Comparison of ENCODE assay signal across 8 cellular contexts in genomic region chr1:113812661-113813135, GRCh38. TPM values are rescaled to one million over a fixed set of nuclear protein-coding genes. Genes with fewer than 3 reads are reported as not detected.
A peak's percentile ranks its signal among the peaks of the same experiment; 100 is the strongest.
DNase-seq lines count a peak whose midpoint lies in the region; ATAC-seq and TF ChIP-seq lines count a peak whose summit lies in the region.

No MANE protein-coding gene starts in this region.

- no peak for TF ChIP-seq POLR2A in gastroesophageal sphincter (IDR thresholded peaks at IDR 0.05)

- DNase-seq in activated CD8-positive, alpha-beta memory T cell treated with anti-CD3 and anti-CD28 coated beads, Interleukin-2, amount 10 ng/mL, durations not matched to agents 7 days and 5 days = peak; percentile 49
- no peak for DNase-seq in activated CD8-positive, alpha-beta memory T cell treated with anti-CD3 and anti-CD28 coated beads for 24 hours
- peak; percentile 15 for DNase-seq in activated CD4-positive, alpha-beta T cell treated with anti-CD3 and anti-CD28 coated beads, Interleukin-2, amount 10 ng/mL, durations not matched to agents 7 days and 5 days
- no peak for DNase-seq in sciatic nerve (ENCODE audit: low spot score)
- no peak for DNase-seq in EL
- DNase-seq in omental fat pad (ENCODE audit: low spot score) = no peak

- no peaks in the 10 kb centered on the region for H3K9me3 Mint-ChIP-seq in activated CD8-positive, alpha-beta memory T cell treated with anti-CD3 and anti-CD28 coated beads, Interleukin-2, amount 10 ng/mL, durations not matched to agents 7 days and 5 days (ENCODE audit: low read depth)
- no peaks in the 10 kb centered on the region for H3K9me3 Mint-ChIP-seq in activated CD4-positive, alpha-beta T cell treated with anti-CD3 and anti-CD28 coated beads, Interleukin-2, amount 10 ng/mL, durations not matched to agents 7 days and 5 days

- H3K36me3 ChIP-seq in gastroesophageal sphincter = no peaks in the 10 kb centered on the region

- H3K4me3 Mint-ChIP-seq in activated CD8-positive, alpha-beta memory T cell treated with anti-CD3 and anti-CD28 coated beads, Interleukin-2, amount 10 ng/mL, durations not matched to agents 7 days and 5 days = peak overlapping the region; percentile 83
- peak overlapping the region; percentile 96 for H3K4me3 Mint-ChIP-seq in activated CD4-positive, alpha-beta T cell treated with anti-CD3 and anti-CD28 coated beads, Interleukin-2, amount 10 ng/mL, durations not matched to agents 7 days and 5 days

- POLR2A ChIA-PET in activated CD4-positive, alpha-beta T cell treated with anti-CD3 and anti-CD28 coated beads, Interleukin-2, amount 10 ng/mL, durations not matched to agents 7 days and 5 days (lab: Charles Lee) = interaction anchor here (0.7 to 1.0 kb wide), 4 partner anchors 50 to 281 kb away, joined by 3 to 7 read pairs (median 4); partner anchors contain the start of gene HIPK1

- H3K4me1 Mint-ChIP-seq in activated CD8-positive, alpha-beta memory T cell treated with anti-CD3 and anti-CD28 coated beads, Interleukin-2, amount 10 ng/mL, durations not matched to agents 7 days and 5 days = peaks cover 28% of the 10 kb centered on the region
- H3K4me1 Mint-ChIP-seq in activated CD4-positive, alpha-beta T cell treated with anti-CD3 and anti-CD28 coated beads, Interleukin-2, amount 10 ng/mL, durations not matched to agents 7 days and 5 days = peaks cover 31% of the 10 kb centered on the region

- no peaks in the 10 kb centered on the region for H3K27me3 ChIP-seq in gastroesophageal sphincter

- TF ChIP-seq EP300 in gastroesophageal sphincter (IDR thresholded peaks at IDR 0.05) = no peak

- peak overlapping the region; percentile 18 to 90 for H3K4me3 ChIP-seq in gastroesophageal sphincter

- intact Hi-C loops in sciatic nerve (cut with DNase I) = no loop called here

- CTCF ChIA-PET in activated CD8-positive, alpha-beta memory T cell treated with anti-CD3 and anti-CD28 coated beads, Interleukin-2, amount 10 ng/mL, durations not matched to agents 7 days and 5 days (lab: Charles Lee) = interaction anchor here (0.7 to 1.4 kb wide), 4 partner anchors 13 to 117 kb away, joined by 3 to 5 read pairs (median 5); partner anchors contain the start of gene HIPK1
- CTCF ChIA-PET in activated CD4-positive, alpha-beta T cell treated with anti-CD3 and anti-CD28 coated beads, Interleukin-2, amount 10 ng/mL, durations not matched to agents 7 days and 5 days (lab: Charles Lee) = interaction anchor here (0.6 to 1.6 kb wide), 7 partner anchors 12 to 761 kb away, joined by 3 to 6 read pairs (median 3); no protein-coding TSS in a partner anchor

- TF ChIP-seq CTCF in gastroesophageal sphincter (IDR thresholded peaks at IDR 0.05) (no peak), omental fat pad (IDR thresholded peaks at IDR 0.05) (no peak)

- H3K27ac Mint-ChIP-seq in activated CD8-positive, alpha-beta memory T cell treated with anti-CD3 and anti-CD28 coated beads, Interleukin-2, amount 10 ng/mL, durations not matched to agents 7 days and 5 days = peak overlapping the region; percentile 92
- H3K27ac Mint-ChIP-seq in activated CD4-positive, alpha-beta T cell treated with anti-CD3 and anti-CD28 coated beads, Interleukin-2, amount 10 ng/mL, durations not matched to agents 7 days and 5 days = peak overlapping the region; percentile 95

- peak overlapping the region; percentile 67 to 98 (median 94) for H3K27ac ChIP-seq in gastroesophageal sphincter

- no peak for ATAC-seq in activated CD8-positive, alpha-beta memory T cell treated with anti-CD3 and anti-CD28 coated beads, Interleukin-2, amount 10 ng/mL, durations not matched to agents 7 days and 5 days
- ATAC-seq in gastroesophageal sphincter (no peak), sciatic nerve (peak; percentile 33), omental fat pad (ENCODE audit: low FRiP score) (no peak), HG03097 (IDR thresholded peaks at IDR 0.05; ENCODE audit: low FRiP score, unreplicated experiment) (no peak)

- 21 to 22% methylated on average over 13 of the region's 13 CpGs for WGBS in gastroesophageal sphincter (ENCODE audit: low coverage in 1 of 2), 2 donors

- H3K9me3 ChIP-seq in gastroesophageal sphincter = no peaks in the 10 kb centered on the region

- no peaks in the 10 kb centered on the region for H3K27me3 Mint-ChIP-seq in activated CD8-positive, alpha-beta memory T cell treated with anti-CD3 and anti-CD28 coated beads, Interleukin-2, amount 10 ng/mL, durations not matched to agents 7 days and 5 days
- no peaks in the 10 kb centered on the region for H3K27me3 Mint-ChIP-seq in activated CD4-positive, alpha-beta T cell treated with anti-CD3 and anti-CD28 coated beads, Interleukin-2, amount 10 ng/mL, durations not matched to agents 7 days and 5 days

- peaks cover 0 to 31% (median 5%) of the 10 kb centered on the region in 3 donors for H3K4me1 ChIP-seq in gastroesophageal sphincter

- H3K36me3 Mint-ChIP-seq in activated CD8-positive, alpha-beta memory T cell treated with anti-CD3 and anti-CD28 coated beads, Interleukin-2, amount 10 ng/mL, durations not matched to agents 7 days and 5 days = peaks cover 34% of the 10 kb centered on the region
- H3K36me3 Mint-ChIP-seq in activated CD4-positive, alpha-beta T cell treated with anti-CD3 and anti-CD28 coated beads, Interleukin-2, amount 10 ng/mL, durations not matched to agents 7 days and 5 days (ENCODE audit: low read depth) = peaks cover 38% of the 10 kb centered on the region

RNA-seq across cellular contexts. Expression of gene RSBN1, which starts 0.4 kb away (rescaled TPM):
- total RNA-seq in activated CD8-positive, alpha-beta memory T cell treated with anti-CD3 and anti-CD28 coated beads, Interleukin-2, amount 10 ng/mL, durations not matched to agents 7 days and 5 days = 10 to 100 TPM; 23.7 to 24.9 TPM
- 10 to 100 TPM; 30.8 to 31.7 TPM for total RNA-seq in activated CD4-positive, alpha-beta T cell treated with anti-CD3 and anti-CD28 coated beads, Interleukin-2, amount 10 ng/mL, durations not matched to agents 7 days and 5 days
- total RNA-seq in gastroesophageal sphincter = 10 to 100 TPM; 20.2 to 25.4 (median 22.6) TPM
- total RNA-seq in sciatic nerve = 22.3 TPM
- 10 to 100 TPM; 13.3 to 24.6 (median 17.5) TPM for total RNA-seq in omental fat pad

RNA-seq across cellular contexts. Expression of gene PHTF1, which starts 53.4 kb away (rescaled TPM):
- 10 to 100 TPM; 27.8 to 30.4 TPM for total RNA-seq in activated CD8-positive, alpha-beta memory T cell treated with anti-CD3 and anti-CD28 coated beads, Interleukin-2, amount 10 ng/mL, durations not matched to agents 7 days and 5 days
- total RNA-seq in activated CD4-positive, alpha-beta T cell treated with anti-CD3 and anti-CD28 coated beads, Interleukin-2, amount 10 ng/mL, durations not matched to agents 7 days and 5 days = 10 to 100 TPM; 17.0 to 18.7 TPM
- total RNA-seq in gastroesophageal sphincter (10 to 100 TPM in 3 of 4 donors, 1 to 10 TPM in 1; 10.0 to 14.8 (median 11.1) TPM), sciatic nerve (12.3 TPM), omental fat pad (10 to 100 TPM; 20.5 to 35.6 (median 26.0) TPM)

RNA-seq across cellular contexts. Expression of gene PTPN22, which starts 58.8 kb away (rescaled TPM):
- 100 to 1,000 TPM; 112 to 133 TPM for total RNA-seq in activated CD8-positive, alpha-beta memory T cell treated with anti-CD3 and anti-CD28 coated beads, Interleukin-2, amount 10 ng/mL, durations not matched to agents 7 days and 5 days
- total RNA-seq in activated CD4-positive, alpha-beta T cell treated with anti-CD3 and anti-CD28 coated beads, Interleukin-2, amount 10 ng/mL, durations not matched to agents 7 days and 5 days = 10 to 100 TPM; 62.8 to 74.6 TPM
- total RNA-seq in gastroesophageal sphincter (1 to 10 TPM in 2 of 4 donors, under 1 TPM in 2; 0.27 to 1.4 (median 1.1) TPM), sciatic nerve (4.1 TPM), omental fat pad (1 to 10 TPM; 2.8 to 6.8 (median 3.2) TPM)

Comparison
In these comparisons a context has a peak if more than half of its experiments do, and no peak if none do; other contexts are left out.
1. DNase-seq: peak in activated CD8-positive, alpha-beta memory T cell treated with anti-CD3 and anti-CD28 coated beads, Interleukin-2, amount 10 ng/mL, durations not matched to agents 7 days and 5 days (single experiment) and activated CD4-positive, alpha-beta T cell treated with anti-CD3 and anti-CD28 coated beads, Interleukin-2, amount 10 ng/mL, durations not matched to agents 7 days and 5 days (single experiment); none in activated CD8-positive, alpha-beta memory T cell treated with anti-CD3 and anti-CD28 coated beads for 24 hours (single experiment), sciatic nerve (single experiment), EL (single experiment) and omental fat pad (single experiment).
2. RNA of gene PTPN22, which starts 58.8 kb away (total RNA-seq): 112 to 133 TPM in activated CD8-positive, alpha-beta memory T cell treated with anti-CD3 and anti-CD28 coated beads, Interleukin-2, amount 10 ng/mL, durations not matched to agents 7 days and 5 days and 62.8 to 74.6 TPM in activated CD4-positive, alpha-beta T cell treated with anti-CD3 and anti-CD28 coated beads, Interleukin-2, amount 10 ng/mL, durations not matched to agents 7 days and 5 days; 4.1 TPM in sciatic nerve (single experiment), 2.8 to 6.8 TPM in omental fat pad and 0.27 to 1.4 TPM in gastroesophageal sphincter; every median in the first group is over 4 times any median in the second.